In genomic region chr4:88854481-88854880, GRCh38 we compare ENCODE assay signal across 29 cellular contexts.
"Had no signal": no experiment of that assay in that cellular context is flagged by ENCODE, and none has a peak within 500 bp of the region (broad histone marks: within the 10 kb centered on the region; RNA-seq: fewer than 3 reads in every experiment).

No MANE protein-coding gene starts in this region.

- H3K4me1 ChIP-seq: colonic mucosa, esophagus squamous epithelium, uterus had no signal

- H2AFZ ChIP-seq: hepatocyte had no signal

- H3K27ac Mint-ChIP-seq: dendritic cell treated with granulocyte-macrophage colony-stimulating factor and Interleukin-4, amounts not matched to agents 40 ng/mL and 50 ng/mL, for 4 days; naive thymus-derived CD8-positive, alpha-beta T cell; nephron progenitor cell; stimulated activated memory B cell treated with anti-CD40 and anti-IgM and Interleukin-4, amounts not matched to agents 10 μg/mL and 1 μg/mL and 100 μg/mL, for 72 hours had no signal

- H3K4me2 ChIP-seq: hepatocyte had no signal

- DNase-seq: colonic mucosa; effector CD8-positive, alpha-beta T cell; erythroblast; esophagus squamous epithelium; heart left ventricle; left cardiac atrium; left lung; mesendoderm; naive thymus-derived CD8-positive, alpha-beta T cell; nephron progenitor cell; occipital lobe; ovary; posterior cingulate gyrus; psoas muscle; right cardiac atrium; sigmoid colon; spleen; stimulated activated CD4-positive, alpha-beta T cell treated with anti-CD3 and anti-CD28 coated beads, Interleukin-4, amount 100 ng/mL, for 4 hours; stimulated activated naive CD8-positive, alpha-beta T cell treated with anti-CD3 and anti-CD28 coated beads, Interleukin-15, Interleukin-2, amounts not matched to agents 100 U/mL and 50 U/mL, for 24 hours; substantia nigra; upper lobe of right lung; uterus had no signal

- H3K79me2 ChIP-seq: hepatocyte had no signal

- H3K9me3 Mint-ChIP-seq: dendritic cell treated with granulocyte-macrophage colony-stimulating factor and Interleukin-4, amounts not matched to agents 40 ng/mL and 50 ng/mL, for 4 days; naive thymus-derived CD8-positive, alpha-beta T cell; nephron progenitor cell; stimulated activated memory B cell treated with anti-CD40 and anti-IgM and Interleukin-4, amounts not matched to agents 10 μg/mL and 1 μg/mL and 100 μg/mL, for 72 hours had no signal

- H3K36me3 ChIP-seq: colonic mucosa, esophagus squamous epithelium, heart left ventricle, left lung, ovary, spleen, thoracic aorta, tibial nerve, upper lobe of right lung, uterus had no signal

- H3K9me3 ChIP-seq: colonic mucosa, esophagus squamous epithelium, gastroesophageal sphincter, heart left ventricle, left lung, ovary, psoas muscle, sigmoid colon, spleen, thoracic aorta, tibial nerve, upper lobe of right lung, uterus had no signal

- H3K36me3 Mint-ChIP-seq: naive thymus-derived CD8-positive, alpha-beta T cell; stimulated activated memory B cell treated with anti-CD40 and anti-IgM and Interleukin-4, amounts not matched to agents 10 μg/mL and 1 μg/mL and 100 μg/mL, for 72 hours had no signal

- H3K27me3 ChIP-seq: colonic mucosa, esophagus squamous epithelium, gastroesophageal sphincter, heart left ventricle, hepatocyte, left lung, ovary, sigmoid colon, spleen, tibial nerve, upper lobe of right lung, uterus had no signal

- ATAC-seq: gastroesophageal sphincter; heart left ventricle; left cardiac atrium; left lung; naive thymus-derived CD8-positive, alpha-beta T cell; psoas muscle; right cardiac atrium; stimulated activated memory B cell treated with anti-CD40 and anti-IgM and Interleukin-4, amounts not matched to agents 10 μg/mL and 1 μg/mL and 100 μg/mL, for 72 hours; stimulated activated naive CD8-positive, alpha-beta T cell treated with anti-CD3 and anti-CD28 coated beads, Interleukin-15, Interleukin-2, amounts not matched to agents 100 U/mL and 50 U/mL, for 24 hours; upper lobe of right lung had no signal

- H3K27ac ChIP-seq: colonic mucosa, esophagus squamous epithelium, gastroesophageal sphincter, heart left ventricle, hepatocyte, left lung, ovary, psoas muscle, sigmoid colon, spleen, thoracic aorta, tibial nerve, upper lobe of right lung, uterus had no signal

- FAIRE-seq: endothelial cell of umbilical vein had no signal

- H3K4me3 Mint-ChIP-seq: dendritic cell treated with granulocyte-macrophage colony-stimulating factor and Interleukin-4, amounts not matched to agents 40 ng/mL and 50 ng/mL, for 4 days; naive thymus-derived CD8-positive, alpha-beta T cell; nephron progenitor cell; stimulated activated memory B cell treated with anti-CD40 and anti-IgM and Interleukin-4, amounts not matched to agents 10 μg/mL and 1 μg/mL and 100 μg/mL, for 72 hours had no signal

- H3K4me3 ChIP-seq: colonic mucosa, esophagus squamous epithelium, gastroesophageal sphincter, heart left ventricle, hepatocyte, left lung, ovary, psoas muscle, sigmoid colon, spleen, thoracic aorta, tibial nerve, upper lobe of right lung, uterus had no signal

- H3K27me3 Mint-ChIP-seq: dendritic cell treated with granulocyte-macrophage colony-stimulating factor and Interleukin-4, amounts not matched to agents 40 ng/mL and 50 ng/mL, for 4 days had no signal
